1 cellular context compared by ENCODE assay signal in the genomic region with DNA sequence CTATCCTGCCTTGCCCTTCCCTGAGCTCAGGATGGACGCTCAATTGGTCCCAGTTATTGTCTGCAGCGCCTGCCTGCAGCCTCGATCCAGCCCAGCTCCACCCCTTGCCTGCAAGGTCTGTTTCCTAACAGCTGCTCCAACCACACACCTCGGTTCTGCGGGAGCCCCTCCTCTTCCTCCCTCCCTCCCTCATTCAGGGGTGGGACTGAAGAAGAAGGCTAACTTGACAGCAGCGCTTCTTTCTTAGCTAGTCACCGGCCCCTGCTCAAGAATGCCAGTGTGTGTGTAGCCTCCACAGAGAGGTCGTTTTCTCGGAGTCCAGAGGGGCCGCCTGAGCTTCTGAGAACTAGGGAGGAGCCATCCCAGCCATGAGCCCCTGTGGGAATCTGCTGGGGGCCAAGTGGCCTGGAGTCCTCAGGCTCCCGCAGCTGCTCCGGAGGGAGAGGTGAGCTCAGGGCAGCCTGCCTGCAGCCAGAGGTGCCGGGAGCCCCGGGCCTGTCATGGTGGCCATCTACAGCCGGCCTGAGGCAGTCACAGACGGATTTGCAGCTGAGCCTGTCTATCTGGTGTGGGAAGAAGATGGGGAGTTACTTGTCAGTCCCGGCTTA.
TF ChIP-seq lines count a peak whose summit lies in the region.

No MANE protein-coding gene starts in this region.

TF ChIP-seq in WTC11, 78 proteins besides CTCF, POLR2A, EP300 and RAD21 (continued from another document):
- TF ChIP-seq, protein P1, sequence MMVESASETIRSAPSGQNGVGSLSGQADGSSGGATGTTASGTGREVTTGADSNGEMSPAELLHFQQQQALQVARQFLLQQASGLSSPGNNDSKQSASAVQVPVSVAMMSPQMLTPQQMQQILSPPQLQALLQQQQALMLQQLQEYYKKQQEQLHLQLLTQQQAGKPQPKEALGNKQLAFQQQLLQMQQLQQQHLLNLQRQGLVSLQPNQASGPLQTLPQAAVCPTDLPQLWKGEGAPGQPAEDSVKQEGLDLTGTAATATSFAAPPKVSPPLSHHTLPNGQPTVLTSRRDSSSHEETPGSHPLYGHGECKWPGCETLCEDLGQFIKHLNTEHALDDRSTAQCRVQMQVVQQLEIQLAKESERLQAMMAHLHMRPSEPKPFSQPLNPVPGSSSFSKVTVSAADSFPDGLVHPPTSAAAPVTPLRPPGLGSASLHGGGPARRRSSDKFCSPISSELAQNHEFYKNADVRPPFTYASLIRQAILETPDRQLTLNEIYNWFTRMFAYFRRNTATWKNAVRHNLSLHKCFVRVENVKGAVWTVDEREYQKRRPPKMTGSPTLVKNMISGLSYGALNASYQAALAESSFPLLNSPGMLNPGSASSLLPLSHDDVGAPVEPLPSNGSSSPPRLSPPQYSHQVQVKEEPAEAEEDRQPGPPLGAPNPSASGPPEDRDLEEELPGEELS (CRISPR knock-in tag; IDR thresholded peaks at IDR 0.05): no peak
- TF ChIP-seq HMGA2 (CRISPR knock-in tag; IDR thresholded peaks at IDR 0.05) (no peak), PRDM15 (CRISPR knock-in tag; IDR thresholded peaks at IDR 0.05) (no peak), MLX (CRISPR knock-in tag; IDR thresholded peaks at IDR 0.05) (no peak)
